ENCODE assay signal across 24 cellular contexts in the genomic region with DNA sequence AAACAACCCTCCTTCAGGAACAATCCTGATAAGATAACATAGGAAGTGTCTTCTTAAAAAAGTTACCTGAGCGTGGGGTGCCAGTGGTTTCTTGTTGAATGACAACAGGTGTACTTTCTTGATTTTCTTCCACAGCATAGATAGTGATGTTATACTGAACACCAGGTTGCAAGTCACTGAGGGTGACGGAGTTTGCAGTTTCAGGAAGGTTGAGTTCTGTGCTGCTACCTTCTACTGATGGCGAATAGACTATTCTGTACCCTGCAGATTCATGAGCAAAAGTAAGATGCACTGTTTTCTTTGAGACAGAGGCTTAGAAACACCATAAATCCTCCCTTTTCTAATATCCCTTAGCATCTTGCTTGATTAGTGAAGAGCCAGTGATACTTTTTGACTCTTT.
"Had no signal": no experiment of that assay in that cellular context is flagged by ENCODE, and none has a peak within 500 bp of the region (broad histone marks: within the 10 kb centered on the region; RNA-seq: fewer than 3 reads in every experiment).

No MANE protein-coding gene starts in this region.

- H3K27ac Mint-ChIP-seq: activated naive CD4-positive, alpha-beta T cell treated with anti-CD3 and anti-CD28 coated beads, Interleukin-2, amount 50 U/mL, for 72 hours; activated T-cell treated with anti-CD3 and anti-CD28 coated beads, Interleukin-2, amount 50 U/mL, for 72 hours; naive thymus-derived CD8-positive, alpha-beta T cell had no signal

- DNase-seq: activated CD4-positive, alpha-beta T cell treated with anti-CD3 and anti-CD28 coated beads for 4 hours; activated CD4-positive, alpha-beta T cell treated with anti-CD3 and anti-CD28 coated beads, Interleukin-2, amount 50 U/mL, for 4 hours; activated naive CD4-positive, alpha-beta T cell; activated T-cell treated with anti-CD3 and anti-CD28 coated beads for 4 hours; activated T-cell treated with anti-CD3 and anti-CD28 coated beads, Interleukin-2, amount 50 U/mL, for 72 hours; adrenal gland; dermis blood vessel endothelial cell; effector CD4-positive, alpha-beta T cell; esophagus squamous epithelium; left cardiac atrium; left ventricle myocardium superior; naive thymus-derived CD8-positive, alpha-beta T cell; right cardiac atrium; stimulated activated CD4-positive, alpha-beta T cell treated with anti-CD3 and anti-CD28 coated beads, Interleukin-12 subunit alpha, Interleukin-12 subunit beta, amount 100 ng/mL, for 4 hours; stimulated activated CD4-positive, alpha-beta T cell treated with anti-CD3 and anti-CD28 coated beads, Interleukin-4, amount 100 ng/mL, for 1 hour; stimulated activated naive CD8-positive, alpha-beta T cell treated with anti-CD3 and anti-CD28 coated beads, Interleukin-15, Interleukin-2, amounts not matched to agents 100 U/mL and 50 U/mL, for 24 hours; testis; trophoblast cell had no signal

- H3K27ac ChIP-seq: adrenal gland, hepatocyte, testis, VCaP had no signal

- H3K4me1 Mint-ChIP-seq: central memory CD8-positive, alpha-beta T cell; naive thymus-derived CD8-positive, alpha-beta T cell; neural crest cell had no signal

- H3K4me3 ChIP-seq: adrenal gland, ascending aorta, esophagus squamous epithelium, hepatocyte, testis had no signal

- H3K36me3 Mint-ChIP-seq: activated naive CD4-positive, alpha-beta T cell treated with anti-CD3 and anti-CD28 coated beads, Interleukin-2, amount 50 U/mL, for 72 hours; naive thymus-derived CD8-positive, alpha-beta T cell had no signal

- H3K27me3 ChIP-seq: adrenal gland, ascending aorta, esophagus squamous epithelium, hepatocyte, testis had no signal

- H3K4me3 Mint-ChIP-seq: activated T-cell treated with anti-CD3 and anti-CD28 coated beads, Interleukin-2, amount 50 U/mL, for 72 hours; central memory CD8-positive, alpha-beta T cell; naive thymus-derived CD8-positive, alpha-beta T cell; neural crest cell had no signal

- ATAC-seq: activated naive CD4-positive, alpha-beta T cell treated with anti-CD3 and anti-CD28 coated beads, Interleukin-2, amount 50 U/mL, for 72 hours; activated T-cell treated with anti-CD3 and anti-CD28 coated beads, Interleukin-2, amount 50 U/mL, for 72 hours; left cardiac atrium; left ventricle myocardium superior; naive thymus-derived CD8-positive, alpha-beta T cell; right cardiac atrium; stimulated activated naive CD8-positive, alpha-beta T cell treated with anti-CD3 and anti-CD28 coated beads, Interleukin-15, Interleukin-2, amounts not matched to agents 100 U/mL and 50 U/mL, for 24 hours had no signal

- H2AFZ ChIP-seq: hepatocyte had no signal

- H3K9me3 Mint-ChIP-seq: activated naive CD4-positive, alpha-beta T cell treated with anti-CD3 and anti-CD28 coated beads, Interleukin-2, amount 50 U/mL, for 72 hours; activated T-cell treated with anti-CD3 and anti-CD28 coated beads, Interleukin-2, amount 50 U/mL, for 72 hours; central memory CD8-positive, alpha-beta T cell; neural crest cell had no signal

- H3K4me2 ChIP-seq: hepatocyte had no signal

- H3K4me1 ChIP-seq: adrenal gland, testis had no signal

- H3K9me3 ChIP-seq: adrenal gland, ascending aorta, esophagus squamous epithelium, testis had no signal
